20 cellular contexts compared by ENCODE assay signal in the genomic region with DNA sequence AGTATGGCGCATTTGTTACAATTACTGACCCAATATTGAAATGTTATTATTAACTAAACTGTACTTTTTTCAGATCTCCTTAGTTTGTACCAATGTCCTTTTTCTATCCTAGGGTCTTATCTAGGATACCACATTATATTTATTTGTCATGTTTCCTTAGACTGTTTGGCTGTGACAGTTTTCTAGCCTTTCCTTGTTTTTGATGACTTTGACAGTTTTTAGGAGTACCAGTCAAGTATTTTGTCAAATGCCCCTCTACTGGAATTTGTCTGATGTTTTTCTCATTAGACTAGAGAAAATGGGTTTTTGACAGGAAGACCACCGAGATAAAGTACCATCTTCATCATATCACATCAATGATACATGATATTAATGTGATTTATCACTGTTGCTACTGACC. TPM values are rescaled to one million over a fixed set of nuclear protein-coding genes. Genes with fewer than 3 reads are reported as not detected.
DNase-seq lines count a peak whose midpoint lies in the region; ATAC-seq, FAIRE-seq and TF ChIP-seq lines count a peak whose summit lies in the region.
"Had no signal": no experiment of that assay in that cellular context is flagged by ENCODE, and none has a peak within 500 bp of the region (broad histone marks: within the 10 kb centered on the region; RNA-seq: fewer than 3 reads in every experiment).

No MANE protein-coding gene starts in this region.

- peaks cover 9 to 18% (median 14%) of the 10 kb centered on the region in 3 donors for H3K4me1 Mint-ChIP-seq in CD8-positive, alpha-beta memory T cell
- H3K4me1 Mint-ChIP-seq in T-helper 17 cell, result peaks cover 5% of the 10 kb centered on the region
- H3K4me1 Mint-ChIP-seq in stimulated activated memory B cell treated with anti-CD40 and anti-IgM and Interleukin-4, amounts not matched to agents 10 μg/mL and 1 μg/mL and 100 μg/mL, for 72 hours, result no peaks in the 10 kb centered on the region

- peaks cover 19 to 73% (median 34%) of the 10 kb centered on the region in 3 donors for H3K36me3 Mint-ChIP-seq in CD8-positive, alpha-beta memory T cell
- H3K36me3 Mint-ChIP-seq in T-helper 17 cell (ENCODE audit: low read depth), result peaks cover 5% of the 10 kb centered on the region
- peaks cover 47% of the 10 kb centered on the region for H3K36me3 Mint-ChIP-seq in stimulated activated memory B cell treated with anti-CD40 and anti-IgM and Interleukin-4, amounts not matched to agents 10 μg/mL and 1 μg/mL and 100 μg/mL, for 72 hours

- H3K4me1 ChIP-seq in HepG2 (ENCODE audit: insufficient read depth, low read length) (no peaks in the 10 kb centered on the region), right lobe of liver (no peaks in the 10 kb centered on the region), upper lobe of right lung (no peaks in the 10 kb centered on the region)
- H3K4me1 ChIP-seq in CD8-positive, alpha-beta memory T cell (ENCODE audit: insufficient read depth, low read length), result no peaks in the 10 kb centered on the region
- H3K4me1 ChIP-seq: Caco-2, HAP-1 had no signal

- H3K36me3 ChIP-seq in HepG2 (replicated peaks in 1 of 2; ENCODE audit: control insufficient read depth in 1 of 2, insufficient read depth in 2 of 2, low read length in 2 of 2), result peaks cover 5 to 58% of the 10 kb centered on the region in 2 experiments; a peak in 4 of 5 replicates
- peaks cover 0 to 46% (median 9%) of the 10 kb centered on the region in 4 donors for H3K36me3 ChIP-seq in right lobe of liver
- peaks cover 20% of the 10 kb centered on the region for H3K36me3 ChIP-seq in CD8-positive, alpha-beta memory T cell (ENCODE audit: insufficient read depth, low read length)
- H3K36me3 ChIP-seq in upper lobe of right lung, result peaks cover 91% of the 10 kb centered on the region

- H3K27me3 ChIP-seq in HepG2 (ENCODE audit: control insufficient read depth in 1 of 2, insufficient read depth in 2 of 2, low read length in 2 of 2) (no peaks in the 10 kb centered on the region), right lobe of liver (no peaks in the 10 kb centered on the region), upper lobe of right lung (no peaks in the 10 kb centered on the region)
- H3K27me3 ChIP-seq in CD8-positive, alpha-beta memory T cell (ENCODE audit: insufficient read depth, low read length, poor library complexity, severe bottlenecking), result no peaks in the 10 kb centered on the region

- H3K27ac Mint-ChIP-seq in CD8-positive, alpha-beta memory T cell, result peak overlapping the region in 5 of 8 donors; percentile 0 to 36 (median 8)
- peak overlapping the region; percentile 12 for H3K27ac Mint-ChIP-seq in T-helper 17 cell
- H3K27ac Mint-ChIP-seq in stimulated activated memory B cell treated with anti-CD40 and anti-IgM and Interleukin-4, amounts not matched to agents 10 μg/mL and 1 μg/mL and 100 μg/mL, for 72 hours, result peak overlapping the region; percentile 1
- H3K27ac Mint-ChIP-seq: CD4-positive, alpha-beta T cell; HFFc6 had no signal

- H3K27ac ChIP-seq in HepG2 (ENCODE audit: extremely low read length, insufficient read depth, low read length) (no peak overlapping the region), right lobe of liver (no peak overlapping the region), upper lobe of right lung (no peak overlapping the region)
- no peak overlapping the region for H3K27ac ChIP-seq in CD8-positive, alpha-beta memory T cell (ENCODE audit: low read depth, low read length)

- FAIRE-seq in HepG2 (lab: Jason Lieb, UNC), result no peak
- FAIRE-seq: G401.6, H54 had no signal

- no peak overlapping the region for H3K4me3 Mint-ChIP-seq in CD8-positive, alpha-beta memory T cell
- no peak overlapping the region for H3K4me3 Mint-ChIP-seq in T-helper 17 cell
- H3K4me3 Mint-ChIP-seq in stimulated activated memory B cell treated with anti-CD40 and anti-IgM and Interleukin-4, amounts not matched to agents 10 μg/mL and 1 μg/mL and 100 μg/mL, for 72 hours, result no peak overlapping the region
- H3K4me3 Mint-ChIP-seq: CD4-positive, alpha-beta T cell; HFFc6 had no signal

- WGBS in HepG2 (ENCODE audit: low lambda C conversion rate), result 93% methylated on average over 2 of the region's 2 CpGs
- WGBS in right lobe of liver (ENCODE audit: insufficient coverage, low coverage, low lambda C conversion rate, missing lambda C conversion rate), result 100% methylated on average over 2 of the region's 2 CpGs

- TF ChIP-seq POLR2A in HepG2 (IDR thresholded peaks at IDR 0.05; ENCODE audit: insufficient read depth in 1 of 2, low read depth in 2 of 2, low read length in 2 of 2), result no peak
- TF ChIP-seq POLR2A in right lobe of liver (IDR thresholded peaks at IDR 0.05), result no peak

- H2AFZ ChIP-seq in HepG2 (ENCODE audit: low read length), result no peak overlapping the region

- DNase-seq in HepG2 (ENCODE audit: low spot score), result no peak
- no peak for DNase-seq in right lobe of liver
- no peak for DNase-seq in CD8-positive, alpha-beta memory T cell
- DNase-seq in T-helper 17 cell, result no peak
- no peak for DNase-seq in upper lobe of right lung
- no peak for DNase-seq in putamen (ENCODE audit: low spot score)
- DNase-seq: 8988T; C1 segment of cervical spinal cord; Caco-2; CD4-positive, alpha-beta T cell; DMS153; DND-41; GOT3; HFFc6 had no signal

- TF ChIP-seq CTCF in HepG2 (CRISPR knock-in tag; IDR thresholded peaks at IDR 0.05) (no peak), right lobe of liver (IDR thresholded peaks at IDR 0.05) (no peak), upper lobe of right lung (IDR thresholded peaks at IDR 0.05) (no peak)

- BruUV-seq in HepG2 (replicated peaks; lab: Mats Ljungman, UMichigan), result no TSS peak

- H3K9me3 ChIP-seq in HepG2 (ENCODE audit: low read length) (no peaks in the 10 kb centered on the region), right lobe of liver (no peaks in the 10 kb centered on the region), T-helper 17 cell (ENCODE audit: control insufficient read depth, low read length, poor library complexity, severe bottlenecking) (peaks cover 2% of the 10 kb centered on the region), upper lobe of right lung (no peaks in the 10 kb centered on the region)
- H3K9me3 ChIP-seq in CD8-positive, alpha-beta memory T cell (ENCODE audit: low read length), result no peaks in the 10 kb centered on the region
- H3K9me3 ChIP-seq: Caco-2, HAP-1 had no signal

- ATAC-seq in HepG2 (no peak), right lobe of liver (no peak), T-helper 17 cell (no peak), HG03196 (IDR thresholded peaks at IDR 0.05; ENCODE audit: unreplicated experiment) (no peak), upper lobe of right lung (no peak)
- no peak for ATAC-seq in stimulated activated memory B cell treated with anti-CD40 and anti-IgM and Interleukin-4, amounts not matched to agents 10 μg/mL and 1 μg/mL and 100 μg/mL, for 72 hours

- POLR2A ChIA-PET in HepG2 (lab: Yijun Ruan, JAX), result no interaction called here
- POLR2A ChIA-PET in CD8-positive, alpha-beta memory T cell (lab: Charles Lee), result no interaction called here

- no peak for TF ChIP-seq RAD21 in HepG2 (CRISPR knock-in tag; IDR thresholded peaks at IDR 0.05)

- H3K9ac ChIP-seq in HepG2 (ENCODE audit: insufficient read depth, low read depth, low read length), result no peak overlapping the region

- H3K27me3 Mint-ChIP-seq in CD8-positive, alpha-beta memory T cell, result no peaks in the 10 kb centered on the region
- H3K27me3 Mint-ChIP-seq in T-helper 17 cell, result no peaks in the 10 kb centered on the region
- no peaks in the 10 kb centered on the region for H3K27me3 Mint-ChIP-seq in stimulated activated memory B cell treated with anti-CD40 and anti-IgM and Interleukin-4, amounts not matched to agents 10 μg/mL and 1 μg/mL and 100 μg/mL, for 72 hours
- H3K27me3 Mint-ChIP-seq: CD4-positive, alpha-beta T cell had no signal

- CTCF ChIA-PET in HepG2 (lab: Yijun Ruan, JAX; ENCODE audit: low intra/inter-chr PET ratio, low total read pairs), result no interaction called here
- CTCF ChIA-PET in CD8-positive, alpha-beta memory T cell (lab: Charles Lee), result no interaction called here

- in situ Hi-C loops in HepG2 (cut with HindIII; ENCODE audit: extremely low pct_ligation_motif_present, low pct_unique_long_range_greater_than_20kb), result no loop called here

- TF ChIP-seq EP300 in HepG2 (IDR thresholded peaks at IDR 0.05; ENCODE audit: low read depth in 2 of 2, low read length in 2 of 2) (no peak), HepG2 (CRISPR knock-in tag; IDR thresholded peaks at IDR 0.05; ENCODE audit: borderline replicate concordance) (no peak)

- 0 out of 2 replicates have a peak, but pooled peaks cover 3% of the 10 kb centered on the region for H4K20me1 ChIP-seq in HepG2 (ENCODE audit: insufficient read depth, low read length)

- intact Hi-C loops in HepG2 (cut with micrococcal nuclease; ENCODE audit: unreplicated experiment), result no loop called here
- intact Hi-C loops in right lobe of liver (cut with DNase I), result no loop called here
- intact Hi-C loops in upper lobe of right lung (cut with DNase I), result no loop called here

- no peaks in the 10 kb centered on the region for H3K9me3 Mint-ChIP-seq in CD8-positive, alpha-beta memory T cell
- peaks cover 3% of the 10 kb centered on the region for H3K9me3 Mint-ChIP-seq in stimulated activated memory B cell treated with anti-CD40 and anti-IgM and Interleukin-4, amounts not matched to agents 10 μg/mL and 1 μg/mL and 100 μg/mL, for 72 hours
- H3K9me3 Mint-ChIP-seq: CD4-positive, alpha-beta T cell; HFFc6 had no signal

- H3K4me3 ChIP-seq in HepG2 (replicated peaks in 1 of 3; ENCODE audit: insufficient read depth in 1 of 3, low read depth in 2 of 3, low read length in 3 of 3) (no peak overlapping the region), right lobe of liver (no peak overlapping the region), upper lobe of right lung (no peak overlapping the region)
- no peak overlapping the region for H3K4me3 ChIP-seq in CD8-positive, alpha-beta memory T cell (ENCODE audit: low read length)
- H3K4me3 ChIP-seq: HAP-1 had no signal

- no peak overlapping the region for H3K4me2 ChIP-seq in HepG2 (ENCODE audit: low read depth, low read length)

- H3K79me2 ChIP-seq in HepG2 (ENCODE audit: insufficient read depth, low read length), result peaks cover 3% of the 10 kb centered on the region

RNA-seq across cellular contexts. Expression of gene CCNC, which starts 14.6 kb away (rescaled TPM):
- total RNA-seq in HepG2 (2016; rRNA removed; fragmentation: Illumina TruSeq; extraction: Trizol) (141 and 193 TPM in 2 replicates), right lobe of liver (10 to 100 TPM; 30.8 to 45.5 (median 36.0) TPM), T-helper 17 cell (10 to 100 TPM; 38.0 to 43.5 TPM), upper lobe of right lung (40.3 TPM)
- total RNA-seq in HepG2 (2016; cell fraction: cytosol; rRNA removed; fragmentation: Illumina TruSeq; extraction: Trizol; ENCODE audit: low read depth), result 24.4 and 26.9 TPM in 2 replicates
- 140 and 194 TPM in 2 replicates for total RNA-seq in HepG2 (2016; cell fraction: insoluble cytoplasmic fraction; rRNA removed; fragmentation: Illumina TruSeq; extraction: Trizol)
- total RNA-seq in HepG2 (2016; cell fraction: membrane; rRNA removed; fragmentation: Illumina TruSeq; extraction: Trizol), result 89.1 and 99.1 TPM in 2 replicates
- 88.9 and 101 TPM in 2 replicates for total RNA-seq in HepG2 (2016; cell fraction: nucleus; rRNA removed; fragmentation: Illumina TruSeq; extraction: Trizol)
- polyA plus RNA-seq in HepG2 (2011; rRNA removed), result 53.4 and 69.6 TPM in 2 replicates
- 22.1 and 38.1 TPM in 2 replicates for polyA plus RNA-seq in HepG2 (2011; cell fraction: cytosol; rRNA removed)
- 17.7 and 42.9 TPM in 2 replicates for polyA plus RNA-seq in HepG2 (2011; cell fraction: nucleus; rRNA removed)
- polyA plus RNA-seq in HepG2 (2012), result 56.6 and 63.3 TPM in 2 replicates
- 20.7 and 21.4 TPM in 2 replicates for polyA plus RNA-seq in HepG2 (2016; cell fraction: cytosol; fragmentation: Illumina TruSeq; extraction: Trizol; ENCODE audit: low read depth)
- 149 and 172 TPM in 2 replicates for polyA plus RNA-seq in HepG2 (2016; cell fraction: insoluble cytoplasmic fraction; fragmentation: Illumina TruSeq; extraction: Trizol; ENCODE audit: low read depth)
- polyA plus RNA-seq in HepG2 (2016; cell fraction: membrane; fragmentation: Illumina TruSeq; extraction: Trizol; ENCODE audit: low read depth), result 63.5 and 64.0 TPM in 2 replicates
- polyA plus RNA-seq in HepG2 (2016; cell fraction: nucleus; fragmentation: Illumina TruSeq; extraction: Trizol; ENCODE audit: insufficient read depth, low read depth), result 118 TPM in 2 replicates
- polyA minus RNA-seq in HepG2 (2011; rRNA and poly(A)+ RNA removed; ENCODE audit: low replicate concordance), result 62.2 and 83.8 TPM in 2 replicates
- 48.7 and 53.6 TPM in 2 replicates for polyA minus RNA-seq in HepG2 (2011; cell fraction: cytosol; rRNA and poly(A)+ RNA removed)
- polyA minus RNA-seq in HepG2 (2011; cell fraction: nucleus; rRNA and poly(A)+ RNA removed), result 59.1 and 72.4 TPM in 2 replicates
- total RNA-seq in CD8-positive, alpha-beta memory T cell, result 10 to 100 TPM; 62.5 to 64.8 TPM
- polyA plus RNA-seq in CD8-positive, alpha-beta memory T cell, result 39.6 TPM

RNA-seq across cellular contexts. Expression of gene USP45, which starts 38.7 kb away (rescaled TPM):
- total RNA-seq in HepG2 (2016; rRNA removed; fragmentation: Illumina TruSeq; extraction: Trizol), result 14.5 and 15.8 TPM in 2 replicates
- total RNA-seq in HepG2 (2016; cell fraction: cytosol; rRNA removed; fragmentation: Illumina TruSeq; extraction: Trizol; ENCODE audit: low read depth), result 25.2 and 25.5 TPM in 2 replicates
- 11.7 and 15.3 TPM in 2 replicates for total RNA-seq in HepG2 (2016; cell fraction: insoluble cytoplasmic fraction; rRNA removed; fragmentation: Illumina TruSeq; extraction: Trizol)
- 13.7 and 19.0 TPM in 2 replicates for total RNA-seq in HepG2 (2016; cell fraction: membrane; rRNA removed; fragmentation: Illumina TruSeq; extraction: Trizol)
- 16.7 and 20.4 TPM in 2 replicates for total RNA-seq in HepG2 (2016; cell fraction: nucleus; rRNA removed; fragmentation: Illumina TruSeq; extraction: Trizol)
- 5.6 and 5.8 TPM in 2 replicates for polyA plus RNA-seq in HepG2 (2011; rRNA removed)
- 1.4 and 2.4 TPM in 2 replicates for polyA plus RNA-seq in HepG2 (2011; cell fraction: cytosol; rRNA removed)
- polyA plus RNA-seq in HepG2 (2011; cell fraction: nucleus; rRNA removed), result 11.8 and 17.5 TPM in 2 replicates
- 8.0 and 9.3 TPM in 2 replicates for polyA plus RNA-seq in HepG2 (2012)
- 1.8 and 2.0 TPM in 2 replicates for polyA plus RNA-seq in HepG2 (2016; cell fraction: cytosol; fragmentation: Illumina TruSeq; extraction: Trizol; ENCODE audit: low read depth)
- polyA plus RNA-seq in HepG2 (2016; cell fraction: insoluble cytoplasmic fraction; fragmentation: Illumina TruSeq; extraction: Trizol; ENCODE audit: low read depth), result 9.1 and 10.8 TPM in 2 replicates
- polyA plus RNA-seq in HepG2 (2016; cell fraction: membrane; fragmentation: Illumina TruSeq; extraction: Trizol; ENCODE audit: low read depth), result 2.6 and 3.5 TPM in 2 replicates
- 17.2 and 22.7 TPM in 2 replicates for polyA plus RNA-seq in HepG2 (2016; cell fraction: nucleus; fragmentation: Illumina TruSeq; extraction: Trizol; ENCODE audit: insufficient read depth, low read depth)
- 7.0 and 8.1 TPM in 2 replicates for polyA minus RNA-seq in HepG2 (2011; rRNA and poly(A)+ RNA removed; ENCODE audit: low replicate concordance)
- polyA minus RNA-seq in HepG2 (2011; cell fraction: cytosol; rRNA and poly(A)+ RNA removed), result 4.6 and 6.3 TPM in 2 replicates
- polyA minus RNA-seq in HepG2 (2011; cell fraction: nucleus; rRNA and poly(A)+ RNA removed), result 30.4 and 36.2 TPM in 2 replicates
- total RNA-seq in right lobe of liver, result 1 to 10 TPM; 4.5 to 6.8 (median 5.5) TPM
- total RNA-seq in CD8-positive, alpha-beta memory T cell, result 10 to 100 TPM; 14.1 to 15.8 TPM
- 4.1 TPM for polyA plus RNA-seq in CD8-positive, alpha-beta memory T cell
- 1 to 10 TPM; 8.3 to 9.2 TPM for total RNA-seq in T-helper 17 cell
- total RNA-seq in upper lobe of right lung, result 8.3 TPM

RNA-seq across cellular contexts. Expression of gene PRDM13, which starts 52.7 kb away (rescaled TPM):
- total RNA-seq in HepG2 (2016; rRNA removed; fragmentation: Illumina TruSeq; extraction: Trizol), result not detected in 2 replicates
- not detected in 2 replicates for total RNA-seq in HepG2 (2016; cell fraction: cytosol; rRNA removed; fragmentation: Illumina TruSeq; extraction: Trizol; ENCODE audit: low read depth)
- total RNA-seq in HepG2 (2016; cell fraction: insoluble cytoplasmic fraction; rRNA removed; fragmentation: Illumina TruSeq; extraction: Trizol), result not detected in 2 replicates
- not detected in 2 replicates for total RNA-seq in HepG2 (2016; cell fraction: membrane; rRNA removed; fragmentation: Illumina TruSeq; extraction: Trizol)
- not detected in 2 replicates for total RNA-seq in HepG2 (2016; cell fraction: nucleus; rRNA removed; fragmentation: Illumina TruSeq; extraction: Trizol)
- not detected in 2 replicates for polyA plus RNA-seq in HepG2 (2011; rRNA removed)
- polyA plus RNA-seq in HepG2 (2011; cell fraction: cytosol; rRNA removed), result not detected in 2 replicates
- polyA plus RNA-seq in HepG2 (2011; cell fraction: nucleus; rRNA removed), result not detected in 2 replicates
- not detected in 2 replicates for polyA plus RNA-seq in HepG2 (2012)
- not detected in 2 replicates for polyA plus RNA-seq in HepG2 (2016; cell fraction: cytosol; fragmentation: Illumina TruSeq; extraction: Trizol; ENCODE audit: low read depth)
- not detected in 2 replicates for polyA plus RNA-seq in HepG2 (2016; cell fraction: insoluble cytoplasmic fraction; fragmentation: Illumina TruSeq; extraction: Trizol; ENCODE audit: low read depth)
- not detected in 2 replicates for polyA plus RNA-seq in HepG2 (2016; cell fraction: membrane; fragmentation: Illumina TruSeq; extraction: Trizol; ENCODE audit: low read depth)
- polyA plus RNA-seq in HepG2 (2016; cell fraction: nucleus; fragmentation: Illumina TruSeq; extraction: Trizol; ENCODE audit: insufficient read depth, low read depth), result not detected in 2 replicates
- polyA minus RNA-seq in HepG2 (2011; rRNA and poly(A)+ RNA removed; ENCODE audit: low replicate concordance), result not detected in 2 replicates
- not detected in 2 replicates for polyA minus RNA-seq in HepG2 (2011; cell fraction: cytosol; rRNA and poly(A)+ RNA removed)
- not detected in 2 replicates for polyA minus RNA-seq in HepG2 (2011; cell fraction: nucleus; rRNA and poly(A)+ RNA removed)
- total RNA-seq in right lobe of liver, result not detected
- total RNA-seq in CD8-positive, alpha-beta memory T cell, result under 1 TPM in 1 of 2 experiments, not detected in 1; 0.07 TPM
- 0.14 TPM for polyA plus RNA-seq in CD8-positive, alpha-beta memory T cell
- total RNA-seq in T-helper 17 cell, result not detected
- total RNA-seq in upper lobe of right lung, result not detected
- total RNA-seq: CD4-positive, alpha-beta T cell; HFFc6 had no signal
- polyA plus RNA-seq: BJ had no signal
